Comparison of ENCODE assay signal across 10 cellular contexts in genomic region chr1:15627343-15627988, GRCh38. TPM values are rescaled to one million over a fixed set of nuclear protein-coding genes. Genes with fewer than 3 reads are reported as not detected.
A peak's percentile ranks its signal among the peaks of the same experiment; 100 is the strongest.
DNase-seq lines count a peak whose midpoint lies in the region; ATAC-seq and TF ChIP-seq lines count a peak whose summit lies in the region.
"Had no signal": no experiment of that assay in that cellular context is flagged by ENCODE, and none has a peak within 500 bp of the region (broad histone marks: within the 10 kb centered on the region; RNA-seq: fewer than 3 reads in every experiment).

No MANE protein-coding gene starts in this region.

- no peaks in the 10 kb centered on the region for H3K9me3 Mint-ChIP-seq in Caco-2 (ENCODE audit: unreplicated experiment)
- H3K9me3 Mint-ChIP-seq in glutamatergic neuron (ENCODE audit: unreplicated experiment) = no peaks in the 10 kb centered on the region
- H3K9me3 Mint-ChIP-seq: dendritic cell treated with granulocyte-macrophage colony-stimulating factor and Interleukin-4, amounts not matched to agents 40 ng/mL and 50 ng/mL, for 4 days had no signal

- TF ChIP-seq CTCF in Caco-2 (IDR thresholded peaks at IDR 0.05; ENCODE audit: insufficient read depth in 1 of 2, low read depth in 1 of 2, low read length in 1 of 2, severe bottlenecking in 1 of 2, unreplicated experiment in 1 of 2) = no peak
- TF ChIP-seq CTCF in glutamatergic neuron (IDR thresholded peaks at IDR 0.05; ENCODE audit: partially characterized antibody, unreplicated experiment) = no peak

- H3K36me3 Mint-ChIP-seq in Caco-2 (ENCODE audit: insufficient read depth, unreplicated experiment) = peaks cover 60% of the 10 kb centered on the region
- H3K36me3 Mint-ChIP-seq in glutamatergic neuron (ENCODE audit: unreplicated experiment) = no peaks in the 10 kb centered on the region

- POLR2A ChIA-PET in Caco-2 (lab: Charles Lee) = no interaction called here

- ATAC-seq in GM21381 (IDR thresholded peaks at IDR 0.05; ENCODE audit: unreplicated experiment) (peak; percentile 92), HG03469 (IDR thresholded peaks at IDR 0.05; ENCODE audit: unreplicated experiment) (peak; percentile 64), GM21526 (IDR thresholded peaks at IDR 0.05; ENCODE audit: low FRiP score, unreplicated experiment) (no peak)

- CTCF ChIA-PET in Caco-2 (lab: Charles Lee) = no interaction called here

- H3K4me1 ChIP-seq in Caco-2 = peaks cover under 1% of the 10 kb centered on the region; the same call in 1 of the 2 replicates

- no peak overlapping the region for H3K4me3 ChIP-seq in Caco-2 (ENCODE audit: low read depth, low read length)
- H3K4me3 ChIP-seq: SJSA1 had no signal

- no peaks in the 10 kb centered on the region for H3K27me3 ChIP-seq in Caco-2 (replicated peaks; ENCODE audit: control insufficient read depth, insufficient read depth, low read length)
- H3K27me3 ChIP-seq: SJSA1 had no signal

- no peak overlapping the region for H3K4me3 Mint-ChIP-seq in Caco-2 (ENCODE audit: unreplicated experiment)
- no peak overlapping the region for H3K4me3 Mint-ChIP-seq in glutamatergic neuron (ENCODE audit: unreplicated experiment)
- H3K4me3 Mint-ChIP-seq: dendritic cell treated with granulocyte-macrophage colony-stimulating factor and Interleukin-4, amounts not matched to agents 40 ng/mL and 50 ng/mL, for 4 days had no signal

- H3K4me1 Mint-ChIP-seq in Caco-2 (ENCODE audit: low read depth, unreplicated experiment) = peaks cover 14% of the 10 kb centered on the region
- H3K4me1 Mint-ChIP-seq in glutamatergic neuron (ENCODE audit: low read depth, unreplicated experiment) = peaks cover 23% of the 10 kb centered on the region

- BruUV-seq in Caco-2 (replicated peaks; lab: Mats Ljungman, UMichigan) = TSS peak; percentile 5

- DNase-seq in Caco-2 (no peak), glutamatergic neuron (no peak), Kasumi-1 (lab: John Stamatoyannopoulos, UW) (no peak), dermis blood vessel endothelial cell (no peak)
- no peak for DNase-seq in stimulated activated CD4-positive, alpha-beta T cell treated with anti-CD3 and anti-CD28 coated beads, Interleukin-2, amount 100 ng/mL, for 24 hours

- H3K36me3 ChIP-seq in Caco-2 (ENCODE audit: control insufficient read depth, insufficient read depth, low read length) = peaks cover 4% of the 10 kb centered on the region; the same call in 1 of the 2 replicates

- H3K9me3 ChIP-seq in Caco-2 = no peaks in the 10 kb centered on the region
- H3K9me3 ChIP-seq: SJSA1 had no signal

- H3K27me3 Mint-ChIP-seq in Caco-2 (ENCODE audit: insufficient read depth, unreplicated experiment) (no peaks in the 10 kb centered on the region), glutamatergic neuron (ENCODE audit: unreplicated experiment) (no peaks in the 10 kb centered on the region)
- H3K27me3 Mint-ChIP-seq: dendritic cell treated with granulocyte-macrophage colony-stimulating factor and Interleukin-4, amounts not matched to agents 40 ng/mL and 50 ng/mL, for 4 days had no signal

- intact Hi-C loops in Caco-2 (cut with micrococcal nuclease; ENCODE audit: unreplicated experiment) = no loop called here

- H3K27ac Mint-ChIP-seq in Caco-2 (ENCODE audit: unreplicated experiment) (no peak overlapping the region), glutamatergic neuron (ENCODE audit: unreplicated experiment) (peak overlapping the region; percentile 62)

RNA-seq across cellular contexts. Expression of gene DDI2, which starts 10.2 kb away (rescaled TPM):
- total RNA-seq in Caco-2 (2022) (53.1 and 53.4 TPM in 2 replicates), glutamatergic neuron (ENCODE audit: unreplicated experiment) (29.6 TPM), dermis blood vessel endothelial cell (18.9 and 22.9 TPM in 2 replicates)

RNA-seq across cellular contexts. Expression of gene AGMAT, which starts 42.6 kb away (rescaled TPM):
- total RNA-seq in Caco-2 (2022) (46.5 and 48.3 TPM in 2 replicates), glutamatergic neuron (ENCODE audit: unreplicated experiment) (0.22 TPM), dermis blood vessel endothelial cell (0.34 and 1.2 TPM in 2 replicates)

RNA-seq across cellular contexts. Expression of gene PLEKHM2, which starts 56.7 kb away (rescaled TPM):
- 33.3 and 38.6 TPM in 2 replicates for total RNA-seq in Caco-2 (2022)
- 66.9 TPM for total RNA-seq in glutamatergic neuron (ENCODE audit: unreplicated experiment)
- 61.8 and 77.2 TPM in 2 replicates for total RNA-seq in dermis blood vessel endothelial cell

Comparison
In these comparisons a context has a peak if more than half of its experiments do, and no peak if none do; other contexts are left out.
1. RNA of gene AGMAT, which starts 42.6 kb away (total RNA-seq): 46.5 to 48.3 TPM in Caco-2; 0.34 to 1.2 TPM in dermis blood vessel endothelial cell and 0.22 TPM in glutamatergic neuron (single experiment); every median in the first group is over 10 times any median in the second.